In genomic region chr3:71150293-71150954, GRCh38 we compare ENCODE assay signal across 11 cellular contexts.
A peak's percentile ranks its signal among the peaks of the same experiment; 100 is the strongest.
DNase-seq lines count a peak whose midpoint lies in the region; ATAC-seq and TF ChIP-seq lines count a peak whose summit lies in the region.
"Had no signal": no experiment of that assay in that cellular context is flagged by ENCODE, and none has a peak within 500 bp of the region (broad histone marks: within the 10 kb centered on the region; RNA-seq: fewer than 3 reads in every experiment).

No MANE protein-coding gene starts in this region.

- no peaks in the 10 kb centered on the region for H3K27me3 ChIP-seq in CD4-positive, alpha-beta T cell (ENCODE audit: control insufficient read depth, insufficient read depth, low read length)

- ATAC-seq in CD4-positive, alpha-beta T cell (ENCODE audit: poor library complexity): peak; percentile 68
- ATAC-seq in GM18867 (IDR thresholded peaks at IDR 0.05; ENCODE audit: unreplicated experiment) (peak; percentile 88), HG03432 (IDR thresholded peaks at IDR 0.05; ENCODE audit: unreplicated experiment) (peak; percentile 77), HG02571 (IDR thresholded peaks at IDR 0.05; ENCODE audit: unreplicated experiment) (no peak), GM21423 (IDR thresholded peaks at IDR 0.05; ENCODE audit: unreplicated experiment) (no peak)
- peak; percentile 90 for ATAC-seq in activated T-helper 17 cell treated with anti-CD3 and anti-CD28 coated beads, Interleukin-2, amount 50 U/mL, for 72 hours (replicated peaks)

- peak overlapping the region; percentile 73 for H3K27ac Mint-ChIP-seq in CD4-positive, alpha-beta T cell
- H3K27ac Mint-ChIP-seq in activated T-helper 17 cell treated with anti-CD3 and anti-CD28 coated beads, Interleukin-2, amount 50 U/mL, for 72 hours: peak overlapping the region; percentile 60

- CTCF ChIA-PET in CD4-positive, alpha-beta T cell (lab: Charles Lee): no interaction called here

- intact Hi-C loops in CD4-positive, alpha-beta T cell (cut with DNase I, micrococcal nuclease): no loop called here

- POLR2A ChIA-PET in CD4-positive, alpha-beta T cell (lab: Charles Lee): no interaction called here

- H3K9me3 Mint-ChIP-seq in CD4-positive, alpha-beta T cell: no peaks in the 10 kb centered on the region
- no peaks in the 10 kb centered on the region for H3K9me3 Mint-ChIP-seq in activated T-helper 17 cell treated with anti-CD3 and anti-CD28 coated beads, Interleukin-2, amount 50 U/mL, for 72 hours

- peaks cover 67% of the 10 kb centered on the region for H3K4me1 Mint-ChIP-seq in CD4-positive, alpha-beta T cell (ENCODE audit: low read depth)
- peaks cover 16% of the 10 kb centered on the region for H3K4me1 Mint-ChIP-seq in activated T-helper 17 cell treated with anti-CD3 and anti-CD28 coated beads, Interleukin-2, amount 50 U/mL, for 72 hours

- H3K4me3 Mint-ChIP-seq in CD4-positive, alpha-beta T cell: peak overlapping the region; percentile 22
- peak overlapping the region; percentile 45 for H3K4me3 Mint-ChIP-seq in activated T-helper 17 cell treated with anti-CD3 and anti-CD28 coated beads, Interleukin-2, amount 50 U/mL, for 72 hours

- no peak for TF ChIP-seq CTCF in CD4-positive, alpha-beta T cell (IDR thresholded peaks at IDR 0.05)

- no peak for DNase-seq in CD4-positive, alpha-beta T cell
- no peak for DNase-seq in 8988T
- DNase-seq in SHP77 treated with DMSO at 0.1 percent for 48 hours (lab: John Stamatoyannopoulos, UW): no peak
- DNase-seq: anterior cingulate cortex, erythroblast had no signal

- H3K36me3 Mint-ChIP-seq in CD4-positive, alpha-beta T cell (ENCODE audit: low read depth): peaks cover 60% of the 10 kb centered on the region
- peaks cover 4% of the 10 kb centered on the region for H3K36me3 Mint-ChIP-seq in activated T-helper 17 cell treated with anti-CD3 and anti-CD28 coated beads, Interleukin-2, amount 50 U/mL, for 72 hours (ENCODE audit: low read depth)

- H3K27ac ChIP-seq in CD4-positive, alpha-beta T cell (ENCODE audit: low read depth, low read length): no peak overlapping the region
- H3K27ac ChIP-seq: parathyroid adenoma had no signal

- H3K27me3 Mint-ChIP-seq in CD4-positive, alpha-beta T cell: no peaks in the 10 kb centered on the region
- H3K27me3 Mint-ChIP-seq in activated T-helper 17 cell treated with anti-CD3 and anti-CD28 coated beads, Interleukin-2, amount 50 U/mL, for 72 hours: no peaks in the 10 kb centered on the region

- H3K9me3 ChIP-seq in CD4-positive, alpha-beta T cell (ENCODE audit: control insufficient read depth, low read length): no peaks in the 10 kb centered on the region

Comparison
In these comparisons a context has a peak if more than half of its experiments do, and no peak if none do; other contexts are left out.
1. ATAC-seq: peak in CD4-positive, alpha-beta T cell (single experiment), GM18867 (single experiment), HG03432 (single experiment) and activated T-helper 17 cell treated with anti-CD3 and anti-CD28 coated beads, Interleukin-2, amount 50 U/mL, for 72 hours (single experiment); none in HG02571 (single experiment) and GM21423 (single experiment).